ENCODE assay signal across 1 cellular context in the genomic region with DNA sequence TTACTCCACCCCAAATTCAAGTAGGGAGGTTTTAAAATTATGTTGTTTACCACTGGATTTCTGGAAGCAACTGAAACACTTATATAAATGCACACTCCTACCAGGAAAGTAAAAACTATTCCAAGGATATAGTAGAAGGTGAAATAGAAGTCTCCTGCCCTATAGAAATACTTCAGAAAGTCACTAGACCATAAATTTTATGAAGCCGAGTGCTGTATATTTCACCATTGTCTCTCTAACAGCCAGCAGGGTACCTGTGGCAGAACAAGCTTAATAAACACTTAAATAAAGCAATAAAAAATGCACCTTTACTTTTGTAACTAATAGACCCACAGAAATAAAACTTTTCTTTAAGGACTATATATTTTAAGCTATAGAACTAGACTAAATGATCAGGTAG.
TF ChIP-seq lines count a peak whose summit lies in the region.

No MANE protein-coding gene starts in this region.

TF ChIP-seq in A549, 52 proteins besides CTCF, POLR2A, EP300 and RAD21 (continued from another document):
- TF ChIP-seq, protein P1, sequence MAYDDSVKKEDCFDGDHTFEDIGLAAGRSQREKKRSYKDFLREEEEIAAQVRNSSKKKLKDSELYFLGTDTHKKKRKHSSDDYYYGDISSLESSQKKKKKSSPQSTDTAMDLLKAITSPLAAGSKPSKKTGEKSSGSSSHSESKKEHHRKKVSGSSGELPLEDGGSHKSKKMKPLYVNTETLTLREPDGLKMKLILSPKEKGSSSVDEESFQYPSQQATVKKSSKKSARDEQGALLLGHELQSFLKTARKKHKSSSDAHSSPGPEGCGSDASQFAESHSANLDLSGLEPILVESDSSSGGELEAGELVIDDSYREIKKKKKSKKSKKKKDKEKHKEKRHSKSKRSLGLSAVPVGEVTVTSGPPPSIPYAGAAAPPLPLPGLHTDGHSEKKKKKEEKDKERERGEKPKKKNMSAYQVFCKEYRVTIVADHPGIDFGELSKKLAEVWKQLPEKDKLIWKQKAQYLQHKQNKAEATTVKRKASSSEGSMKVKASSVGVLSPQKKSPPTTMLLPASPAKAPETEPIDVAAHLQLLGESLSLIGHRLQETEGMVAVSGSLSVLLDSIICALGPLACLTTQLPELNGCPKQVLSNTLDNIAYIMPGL (CRISPR knock-in tag; IDR thresholded peaks at IDR 0.05; ENCODE audit: borderline replicate concordance): no peak
- no peak for TF ChIP-seq POLR2AphosphoS2 (conservative IDR thresholded peaks at IDR 0.05; ENCODE audit: low read length)
TF ChIP-seq in A549: peak in this region for 0.
